ENCODE assay signal across 1 cellular context in genomic region chr19:2578911-2579677, GRCh38.
TF ChIP-seq lines count a peak whose summit lies in the region.

No MANE protein-coding gene starts in this region.

TF ChIP-seq in H1, 55 proteins besides CTCF, POLR2A, EP300 and RAD21 (continued from another document):
- TF ChIP-seq JUND (IDR thresholded peaks at IDR 0.05; ENCODE audit: low read length) = no peak; the same call in 1 of the 2 replicates
- no peak for TF ChIP-seq NANOG (IDR thresholded peaks at IDR 0.05; ENCODE audit: insufficient read depth, low read depth, low read length, poor library complexity, severe bottlenecking)
- no peak for TF ChIP-seq MAFK (IDR thresholded peaks at IDR 0.05; ENCODE audit: low read depth, low read length)
- TF ChIP-seq BACH1 (IDR thresholded peaks at IDR 0.05; ENCODE audit: low read length) = peak; percentile 33; the same call in 1 of the 2 replicates
- no peak for TF ChIP-seq EZH2 (IDR thresholded peaks at IDR 0.05; ENCODE audit: low read depth, low read length, severe bottlenecking)
- TF ChIP-seq SAP30 (IDR thresholded peaks at IDR 0.05; ENCODE audit: insufficient read depth, insufficient replicate concordance, low read length) = no peak
- no peak for TF ChIP-seq SIX5 (IDR thresholded peaks at IDR 0.05; ENCODE audit: low read depth, low read length)
- TF ChIP-seq CBX5 (IDR thresholded peaks at IDR 0.05; ENCODE audit: low read depth, low read length) = no peak
- TF ChIP-seq JUN (IDR thresholded peaks at IDR 0.05; ENCODE audit: low read depth, low read length) = no peak
- TF ChIP-seq POLR2AphosphoS5 (IDR thresholded peaks at IDR 0.05; ENCODE audit: low read depth, low read length) = no peak
- no peak for TF ChIP-seq CHD7 (IDR thresholded peaks at IDR 0.05; ENCODE audit: insufficient replicate concordance, low read length)
- no peak for TF ChIP-seq BRCA1 (IDR thresholded peaks at IDR 0.05; ENCODE audit: low read depth, low read length)
- TF ChIP-seq CTBP2 (IDR thresholded peaks at IDR 0.05; ENCODE audit: borderline replicate concordance, insufficient read depth, insufficient read length, low read length) = no peak
- no peak for TF ChIP-seq ATF3 (IDR thresholded peaks at IDR 0.05; ENCODE audit: insufficient read depth, low read depth, low read length)
- no peak for TF ChIP-seq CEBPB (IDR thresholded peaks at IDR 0.05; ENCODE audit: low read depth, low read length)
